In the genomic region with DNA sequence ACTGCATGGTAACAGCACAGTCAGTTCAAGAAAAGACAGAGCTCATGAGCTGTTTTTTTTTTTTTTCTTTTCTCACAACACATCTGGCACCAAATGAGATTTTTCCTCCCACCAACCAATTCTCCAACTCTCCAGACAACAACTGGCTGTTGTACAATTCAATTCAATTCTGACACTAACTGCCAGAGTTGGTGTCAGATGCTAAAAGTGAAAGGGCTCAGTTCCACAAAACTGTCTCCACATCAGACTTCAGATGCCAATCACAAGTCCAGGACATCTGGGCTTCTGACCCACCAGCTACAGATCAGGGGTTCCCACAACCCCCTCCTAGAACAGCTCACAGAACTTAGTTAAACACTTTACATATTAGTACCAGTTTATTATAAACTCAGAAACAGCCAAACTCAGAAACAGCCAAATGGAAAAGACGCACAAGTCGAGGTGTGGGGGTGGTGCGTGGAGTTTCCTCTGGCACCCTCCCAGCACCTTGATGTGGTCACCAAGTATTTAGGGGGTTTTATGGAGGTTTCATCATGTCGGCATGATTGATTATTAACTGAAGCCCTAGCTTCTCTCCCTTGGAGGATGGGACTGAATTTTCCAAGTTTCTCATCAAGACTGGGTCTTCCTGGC, we compare ENCODE assay signal across 9 cellular contexts. TPM values are rescaled to one million over a fixed set of nuclear protein-coding genes. Genes with fewer than 3 reads are reported as not detected.
A peak's percentile ranks its signal among the peaks of the same experiment; 100 is the strongest.
DNase-seq lines count a peak whose midpoint lies in the region; ATAC-seq and TF ChIP-seq lines count a peak whose summit lies in the region.
"Had no signal": no experiment of that assay in that cellular context is flagged by ENCODE, and none has a peak within 500 bp of the region (broad histone marks: within the 10 kb centered on the region; RNA-seq: fewer than 3 reads in every experiment).

No MANE protein-coding gene starts in this region.

- no peak overlapping the region for H3K4me3 ChIP-seq in tibial nerve
- H3K4me3 ChIP-seq: thoracic aorta had no signal

- ATAC-seq in GM18907 (IDR thresholded peaks at IDR 0.05; ENCODE audit: unreplicated experiment) (peak; percentile 91), HG03135 (IDR thresholded peaks at IDR 0.05; ENCODE audit: unreplicated experiment) (peak; percentile 80), esophagus mucosa (no peak)

- H3K27ac ChIP-seq in tibial nerve, result peak overlapping the region in 2 of 4 donors; percentile 21 to 66
- H3K27ac ChIP-seq: thoracic aorta had no signal

- no peaks in the 10 kb centered on the region for H3K36me3 ChIP-seq in tibial nerve
- H3K36me3 ChIP-seq: thoracic aorta had no signal

- H3K27me3 ChIP-seq in tibial nerve, result no peaks in the 10 kb centered on the region

- no peak for TF ChIP-seq POLR2A in tibial nerve (IDR thresholded peaks at IDR 0.05)

- peaks cover 0 to 12% (median 0%) of the 10 kb centered on the region in 4 donors for H3K4me1 ChIP-seq in tibial nerve

- TF ChIP-seq CTCF in tibial nerve (IDR thresholded peaks at IDR 0.05), result no peak

- no peaks in the 10 kb centered on the region for H3K9me3 ChIP-seq in tibial nerve
- H3K9me3 ChIP-seq: thoracic aorta had no signal

- 33 to 34% methylated on average over 4 of the region's 4 CpGs for WGBS in tibial nerve, 2 donors

- TF ChIP-seq EP300 in tibial nerve (IDR thresholded peaks at IDR 0.05), result no peak

- DNase-seq in activated T-cell treated with anti-CD3 and anti-CD28 coated beads, Interleukin-2, amount 50 U/mL, for 1 hour, result peak; percentile 64
- peak; percentile 87 for DNase-seq in stimulated activated CD4-positive, alpha-beta T cell treated with anti-CD3 and anti-CD28 coated beads, Interleukin-4, amount 100 ng/mL, for 24 hours
- DNase-seq in tibial nerve (ENCODE audit: low spot score in 2 of 2) (no peak), iPS-NIHi7 (ENCODE audit: extremely low spot score) (no peak), iPS-NIHi11 (ENCODE audit: low spot score) (no peak)

RNA-seq across cellular contexts. Expression of a gene that starts 39.2 kb away (rescaled TPM):
- total RNA-seq in esophagus mucosa (15.1 TPM), tibial nerve (10 to 100 TPM; 11.1 to 19.0 (median 15.3) TPM)

Comparison
In these comparisons a context has a peak if more than half of its experiments do, and no peak if none do; other contexts are left out.
1. DNase-seq: peak in activated T-cell treated with anti-CD3 and anti-CD28 coated beads, Interleukin-2, amount 50 U/mL, for 1 hour (single experiment) and stimulated activated CD4-positive, alpha-beta T cell treated with anti-CD3 and anti-CD28 coated beads, Interleukin-4, amount 100 ng/mL, for 24 hours (single experiment); none in tibial nerve (0 of 2), iPS-NIHi7 (single experiment) and iPS-NIHi11 (single experiment).